In genomic region chr19:21202865-21203494, GRCh38 we compare ENCODE assay signal across 8 cellular contexts.
A peak's percentile ranks its signal among the peaks of the same experiment; 100 is the strongest.
DNase-seq lines count a peak whose midpoint lies in the region; ATAC-seq and TF ChIP-seq lines count a peak whose summit lies in the region.

No MANE protein-coding gene starts in this region.

- intact Hi-C loops in body of pancreas (cut with DNase I) = loop anchor here (5.0 to 10.0 kb wide), 2 partner anchors 279 to 492 kb away; no protein-coding TSS in a partner anchor

- ATAC-seq in body of pancreas (peak; percentile 71), thoracic aorta (ENCODE audit: insufficient number of reproducible peaks, low FRiP score, low read depth) (no peak), HG03175 (IDR thresholded peaks at IDR 0.05; ENCODE audit: unreplicated experiment) (no peak), HG02588 (IDR thresholded peaks at IDR 0.05; ENCODE audit: unreplicated experiment) (no peak)

- TF ChIP-seq POLR2A in body of pancreas (IDR thresholded peaks at IDR 0.05) = no peak

- H3K4me3 ChIP-seq in body of pancreas (no peak overlapping the region), kidney epithelial cell (ENCODE audit: low read depth, low read length) (no peak overlapping the region), thoracic aorta (no peak overlapping the region)

- peak; percentile 14 for DNase-seq in ACHN
- DNase-seq in GM03348 (ENCODE audit: low spot score) = peak; percentile 49
- peak; percentile 16 for DNase-seq in NCI-H748 treated with DMSO at 0.1 percent for 48 hours (lab: John Stamatoyannopoulos, UW)
- peak; percentile 20 to 47 (median 38) for DNase-seq in body of pancreas
- DNase-seq in kidney epithelial cell (ENCODE audit: low read depth) = no peak
- no peak for DNase-seq in thoracic aorta (ENCODE audit: low spot score)

- H3K27ac ChIP-seq in body of pancreas = no peak overlapping the region
- no peak overlapping the region for H3K27ac ChIP-seq in thoracic aorta

- H3K27me3 ChIP-seq in body of pancreas (no peaks in the 10 kb centered on the region), kidney epithelial cell (ENCODE audit: control insufficient read depth, insufficient read depth, low read length) (no peaks in the 10 kb centered on the region), thoracic aorta (replicated peaks; ENCODE audit: insufficient read depth) (no peaks in the 10 kb centered on the region)

- TF ChIP-seq CTCF in body of pancreas (IDR thresholded peaks at IDR 0.05) (peak; percentile 58 to 88 (median 81)), kidney epithelial cell (IDR thresholded peaks at IDR 0.05; ENCODE audit: insufficient read depth, low read length, poor library complexity, severe bottlenecking) (peak; percentile 27), thoracic aorta (IDR thresholded peaks at IDR 0.05) (peak; percentile 38)

- H3K9me3 ChIP-seq in body of pancreas (no peaks in the 10 kb centered on the region), thoracic aorta (no peaks in the 10 kb centered on the region)

- in situ Hi-C loops in ACHN (cut with HindIII; ENCODE audit: low pct_ligation_motif_present, low pct_unique_long_range_greater_than_20kb, low sequenced_read_pairs) = no loop called here

- WGBS in body of pancreas, 2 donors = 33 to 36% methylated on average over 9 of the region's 9 CpGs

- H3K36me3 ChIP-seq in body of pancreas (replicated peaks in 1 of 2; ENCODE audit: insufficient read depth in 1 of 2, low read depth in 2 of 2) (no peaks in the 10 kb centered on the region), kidney epithelial cell (ENCODE audit: control insufficient read depth, insufficient read depth, low read length) (no peaks in the 10 kb centered on the region), thoracic aorta (no peaks in the 10 kb centered on the region)

- H3K4me1 ChIP-seq in body of pancreas (peaks cover 1% of the 10 kb centered on the region), thoracic aorta (ENCODE audit: control insufficient read depth in 1 of 2, low read depth in 2 of 2) (no peaks in the 10 kb centered on the region)

Comparison
In these comparisons a context has a peak if more than half of its experiments do, and no peak if none do; other contexts are left out.
1. DNase-seq: peak in ACHN (single experiment), GM03348 (single experiment), NCI-H748 treated with DMSO at 0.1 percent for 48 hours (single experiment) and body of pancreas (4 of 4); none in kidney epithelial cell (single experiment) and thoracic aorta (single experiment).
2. CTCF ChIP-seq: peak in every context shown above with its lines; median percentile 81 in body of pancreas; 38 in thoracic aorta; 27 in kidney epithelial cell.